In genomic region chr20:49540232-49540620, GRCh38 we compare ENCODE assay signal across 21 cellular contexts. TPM values are rescaled to one million over a fixed set of nuclear protein-coding genes. Genes with fewer than 3 reads are reported as not detected.
"Had no signal": no experiment of that assay in that cellular context is flagged by ENCODE, and none has a peak within 500 bp of the region (broad histone marks: within the 10 kb centered on the region; RNA-seq: fewer than 3 reads in every experiment).

No MANE protein-coding gene starts in this region.

- H3K9me3 ChIP-seq: ovary, prostate gland had no signal

- H3K4me1 ChIP-seq: left lung, prostate gland had no signal

- FAIRE-seq: endothelial cell of umbilical vein had no signal

- DNase-seq: activated CD4-positive, alpha-beta T cell treated with anti-CD3 and anti-CD28 coated beads for 4 hours; activated CD4-positive, alpha-beta T cell treated with anti-CD3 and anti-CD28 coated beads, Interleukin-2, amount 50 U/mL, for 48 hours; activated CD4-positive, CD25-positive, alpha-beta regulatory T cell; activated gamma-delta T cell treated with Interleukin-2 at 50 U/mL for 16 hours; activated T-cell treated with anti-CD3 and anti-CD28 coated beads, Interleukin-2, amount 50 U/mL, for 72 hours; anterior cingulate cortex; dermis blood vessel endothelial cell; effector memory CD4-positive, alpha-beta T cell; foreskin melanocyte; hippocampal formation; kidney glomerular epithelial cell; left lung; naive thymus-derived CD8-positive, alpha-beta T cell; ovary; stimulated activated CD4-positive, alpha-beta T cell treated with anti-CD3 and anti-CD28 coated beads, Interleukin-12 subunit alpha, Interleukin-12 subunit beta, amount 100 ng/mL, for 4 hours had no signal

- ATAC-seq: activated T-cell treated with anti-CD3 and anti-CD28 coated beads, Interleukin-2, amount 50 U/mL, for 72 hours; esophagus mucosa; left lung; naive thymus-derived CD8-positive, alpha-beta T cell; SK-N-SH treated with all-trans-retinoic acid at 6 μM for 48 hours; stimulated activated effector memory CD8-positive, alpha-beta T cell treated with anti-CD3 and anti-CD28 coated beads, Interleukin-12 subunit alpha, Interleukin-12 subunit beta, amount 100 ng/mL, for 72 hours had no signal

- H3K4me3 ChIP-seq: left lung, ovary, prostate gland had no signal

- H3K27ac ChIP-seq: left lung, neutrophil, ovary, prostate gland had no signal

- H3K36me3 ChIP-seq: left lung, neutrophil, prostate gland had no signal

- H3K27me3 ChIP-seq: left lung, ovary had no signal

RNA-seq across cellular contexts. Expression of gene PTGIS, which starts 27.7 kb away (rescaled TPM):
- total RNA-seq: naive thymus-derived CD8-positive, alpha-beta T cell had no signal
- polyA plus RNA-seq: naive thymus-derived CD8-positive, alpha-beta T cell had no signal

RNA-seq across cellular contexts. Expression of gene KCNB1, which starts 57.8 kb away (rescaled TPM):
- total RNA-seq: activated T-cell treated with anti-CD3 and anti-CD28 coated beads, Interleukin-2, amount 50 U/mL, for 72 hours; dermis blood vessel endothelial cell; endothelial cell of umbilical vein had no signal
- polyA plus RNA-seq: endothelial cell of umbilical vein; naive thymus-derived CD8-positive, alpha-beta T cell had no signal
